8 cellular contexts compared by ENCODE assay signal in the genomic region with DNA sequence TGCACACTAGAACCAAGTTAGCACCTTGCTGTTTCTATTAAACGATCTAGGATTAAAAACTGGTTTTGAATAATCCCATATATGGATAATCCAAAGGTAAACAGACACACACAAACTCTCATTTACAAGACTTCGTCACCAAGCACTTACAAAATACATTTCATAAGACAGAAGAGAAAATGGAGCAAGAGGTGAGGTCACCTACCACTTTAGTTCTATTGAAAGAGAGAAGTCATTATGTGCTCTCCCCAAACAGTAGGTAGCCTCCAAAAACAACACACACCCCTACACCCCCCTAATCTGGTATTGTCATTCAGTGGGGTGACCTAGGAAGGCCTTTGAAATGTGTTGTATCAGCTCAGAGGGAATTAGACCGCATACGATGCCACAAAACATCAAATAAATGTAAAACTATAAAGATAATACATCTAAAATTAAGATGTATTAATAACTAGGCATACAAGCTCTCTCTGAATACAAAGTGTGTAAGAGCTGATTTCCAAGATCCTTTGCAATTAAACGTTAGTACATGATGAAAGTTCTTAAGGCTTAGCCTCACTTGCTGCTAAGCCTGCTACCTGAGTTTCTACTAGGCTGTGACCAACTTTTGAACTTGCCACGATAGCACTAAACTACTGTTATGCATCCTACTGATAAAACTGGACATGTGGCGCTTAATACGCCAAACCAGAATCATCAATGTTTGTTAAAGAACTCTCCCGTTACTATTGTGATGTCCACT.
A peak's percentile ranks its signal among the peaks of the same experiment; 100 is the strongest.
DNase-seq lines count a peak whose midpoint lies in the region; ATAC-seq lines count a peak whose summit lies in the region.

No MANE protein-coding gene starts in this region.

- peak overlapping the region; percentile 2 to 89 (median 85); a peak in 20 of 22 replicates for H3K27ac ChIP-seq in BLaER1 treated with 17β-estradiol and CSF1 and Interleukin-3, amounts not matched to agents 10 nM and 100 nM

- peak overlapping the region; percentile 90 for H3K4me3 Mint-ChIP-seq in memory B cell

- H3K9me3 Mint-ChIP-seq in memory B cell = no peaks in the 10 kb centered on the region

- peak overlapping the region; percentile 77 to 92 (median 89) for H3K9ac ChIP-seq in BLaER1 treated with 17β-estradiol and CSF1 and Interleukin-3, amounts not matched to agents 10 nM and 100 nM
- peak overlapping the region; percentile 92 for H3K9ac ChIP-seq in NT2/D1 (ENCODE audit: insufficient read length, low read depth)

- peaks cover 9 to 49% (median 35%) of the 10 kb centered on the region in 11 experiments; a peak in 20 of 22 replicates for H4K20me1 ChIP-seq in BLaER1 treated with 17β-estradiol and CSF1 and Interleukin-3, amounts not matched to agents 10 nM and 100 nM

- H3K27me3 Mint-ChIP-seq in memory B cell = no peaks in the 10 kb centered on the region

- H3K4me1 ChIP-seq in BLaER1 treated with 17β-estradiol and CSF1 and Interleukin-3, amounts not matched to agents 10 nM and 100 nM = peaks cover 23 to 41% (median 35%) of the 10 kb centered on the region in 10 experiments
- H3K4me1 ChIP-seq in NT2/D1 (ENCODE audit: insufficient read depth, insufficient read length) = no peaks in the 10 kb centered on the region

- H3K9me3 ChIP-seq in BLaER1 treated with 17β-estradiol and CSF1 and Interleukin-3, amounts not matched to agents 10 nM and 100 nM (replicated peaks in 1 of 11) = peaks cover 0 to 14% (median 10%) of the 10 kb centered on the region in 11 experiments; a peak in 17 of 22 replicates
- H3K9me3 ChIP-seq in NT2/D1 (ENCODE audit: insufficient read depth, low read length) = no peaks in the 10 kb centered on the region

- H3K36me3 ChIP-seq in BLaER1 treated with 17β-estradiol and CSF1 and Interleukin-3, amounts not matched to agents 10 nM and 100 nM = peaks cover 20 to 40% (median 35%) of the 10 kb centered on the region in 11 experiments
- H3K36me3 ChIP-seq in NT2/D1 (ENCODE audit: insufficient read depth, insufficient read length, low read length) = peaks cover 35% of the 10 kb centered on the region

- H3K4me1 Mint-ChIP-seq in memory B cell = peaks cover 30% of the 10 kb centered on the region

- peaks cover 4% of the 10 kb centered on the region for H3K36me3 Mint-ChIP-seq in memory B cell

- peak; percentile 25 for ATAC-seq in GM21526 (IDR thresholded peaks at IDR 0.05; ENCODE audit: low FRiP score, unreplicated experiment)
- ATAC-seq in memory B cell (ENCODE audit: low read depth) = peak; percentile 3
- ATAC-seq in HG03565 (IDR thresholded peaks at IDR 0.05; ENCODE audit: unreplicated experiment) = no peak
- ATAC-seq in GM21515 (IDR thresholded peaks at IDR 0.05; ENCODE audit: unreplicated experiment) = no peak

- H3K4me2 ChIP-seq in BLaER1 treated with 17β-estradiol and CSF1 and Interleukin-3, amounts not matched to agents 10 nM and 100 nM = peak overlapping the region; percentile 73 to 94 (median 86)

- H3K27me3 ChIP-seq in BLaER1 treated with 17β-estradiol and CSF1 and Interleukin-3, amounts not matched to agents 10 nM and 100 nM = no peaks in the 10 kb centered on the region
- H3K27me3 ChIP-seq in NT2/D1 (ENCODE audit: insufficient read depth, insufficient read length) = no peaks in the 10 kb centered on the region

- H3K27ac Mint-ChIP-seq in memory B cell = peak overlapping the region; percentile 84

- DNase-seq in NT2/D1 (ENCODE audit: low read depth, low spot score) = no peak
- peak; percentile 16 for DNase-seq in cerebellar cortex (ENCODE audit: low spot score)
- DNase-seq in memory B cell (ENCODE audit: low spot score in 2 of 2) = no peak
- DNase-seq in AG08395 (ENCODE audit: low spot score) = no peak

- peak overlapping the region; percentile 73 to 92 (median 83) for H3K4me3 ChIP-seq in BLaER1 treated with 17β-estradiol and CSF1 and Interleukin-3, amounts not matched to agents 10 nM and 100 nM
- peak overlapping the region; percentile 87 for H3K4me3 ChIP-seq in NT2/D1 (ENCODE audit: insufficient read length, low read depth)

Comparison
In these comparisons a context has a peak if more than half of its experiments do, and no peak if none do; other contexts are left out.
1. ATAC-seq: peak in GM21526 (single experiment) and memory B cell (single experiment); none in HG03565 (single experiment) and GM21515 (single experiment).